In the genomic region with DNA sequence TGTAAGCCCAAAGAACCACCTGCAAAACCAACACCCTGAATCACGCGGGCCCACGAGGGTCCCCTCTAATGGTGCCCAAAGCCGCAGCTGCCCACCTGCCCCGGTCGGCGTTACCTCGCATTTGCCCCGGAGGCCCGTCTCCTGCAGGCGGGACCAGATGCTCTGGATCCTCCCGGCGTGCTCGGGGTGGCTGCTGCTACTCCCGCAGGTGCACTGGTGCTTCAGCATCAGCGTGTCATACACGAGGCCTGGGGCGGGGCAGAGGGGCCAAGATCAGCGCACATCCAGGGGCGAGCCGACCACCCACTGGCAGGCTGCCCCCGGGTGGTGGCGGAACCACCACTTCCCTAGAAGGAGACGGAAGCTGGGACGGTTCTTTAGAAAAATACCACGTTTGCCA, we compare ENCODE assay signal across 31 cellular contexts.
"Had no signal": no experiment of that assay in that cellular context is flagged by ENCODE, and none has a peak within 500 bp of the region (broad histone marks: within the 10 kb centered on the region; RNA-seq: fewer than 3 reads in every experiment).

No MANE protein-coding gene starts in this region.

- H3K4me3 ChIP-seq: ascending aorta, cardiac muscle cell had no signal

- ATAC-seq: activated CD4-positive, alpha-beta T cell treated with anti-CD3 and anti-CD28 coated beads for 36 hours; activated CD4-positive, CD25-positive, alpha-beta regulatory T cell treated with anti-CD3 and anti-CD28 coated beads, Interleukin-2, amount 50 U/mL, for 24 hours; activated CD8-positive, alpha-beta memory T cell treated with anti-CD3 and anti-CD28 coated beads, Interleukin-2, amount 10 ng/mL, durations not matched to agents 7 days and 5 days; activated CD8-positive, alpha-beta T cell treated with anti-CD3 and anti-CD28 coated beads, Interleukin-2, amount 10 ng/mL, durations not matched to agents 7 days and 5 days; activated naive CD8-positive, alpha-beta T cell treated with anti-CD3 and anti-CD28 coated beads, Interleukin-2, amount 50 U/mL, for 24 hours; WTC11 had no signal

- H3K27ac ChIP-seq: ascending aorta, cardiac muscle cell, WERI-Rb-1 had no signal

- H3K36me3 ChIP-seq: cardiac muscle cell, WERI-Rb-1 had no signal

- DNase-seq: activated CD4-positive, alpha-beta memory T cell treated with anti-CD3 and anti-CD28 coated beads, Interleukin-2, amount 10 ng/mL, durations not matched to agents 7 days and 5 days; activated CD4-positive, alpha-beta T cell treated with anti-CD3 and anti-CD28 coated beads for 1 hour; activated CD4-positive, alpha-beta T cell treated with anti-CD3 and anti-CD28 coated beads for 36 hours; activated CD4-positive, alpha-beta T cell treated with anti-CD3 and anti-CD28 coated beads for 48 hours; activated CD4-positive, alpha-beta T cell treated with anti-CD3 and anti-CD28 coated beads, Interleukin-2, amount 10 ng/mL, durations not matched to agents 7 days and 5 days; activated CD4-positive, alpha-beta T cell treated with anti-CD3 and anti-CD28 coated beads, Interleukin-2, amount 50 U/mL, for 48 hours; activated CD4-positive, CD25-positive, alpha-beta regulatory T cell; activated CD8-positive, alpha-beta memory T cell treated with anti-CD3 and anti-CD28 coated beads for 24 hours; activated CD8-positive, alpha-beta memory T cell treated with anti-CD3 and anti-CD28 coated beads, Interleukin-2, amount 10 ng/mL, durations not matched to agents 7 days and 5 days; activated CD8-positive, alpha-beta memory T cell treated with anti-CD3 and anti-CD28 coated beads, Interleukin-2, amount 50 U/mL, for 48 hours; activated CD8-positive, alpha-beta T cell treated with anti-CD3 and anti-CD28 coated beads, Interleukin-2, amount 10 ng/mL, durations not matched to agents 7 days and 5 days; activated effector memory CD4-positive, alpha-beta T cell treated with Interleukin-2 at 50 U/mL for 16 hours; activated gamma-delta T cell; activated naive CD4-positive, alpha-beta T cell treated with anti-CD3 and anti-CD28 coated beads, Interleukin-2, amount 10 ng/mL, durations not matched to agents 7 days and 5 days; activated naive CD4-positive, alpha-beta T cell treated with Interleukin-2 at 50 U/mL for 16 hours; activated naive CD8-positive, alpha-beta T cell treated with anti-CD3 and anti-CD28 coated beads, Interleukin-2, amount 10 ng/mL, durations not matched to agents 7 days and 5 days; activated naive CD8-positive, alpha-beta T cell treated with anti-CD3 and anti-CD28 coated beads, Interleukin-2, amount 50 U/mL, for 24 hours; activated T-cell treated with anti-CD3 and anti-CD28 coated beads, Interleukin-2, amount 50 U/mL, for 24 hours; activated T-cell treated with anti-CD3 and anti-CD28 coated beads, Interleukin-2, amount 50 U/mL, for 48 hours; amygdala; anterior cingulate cortex; caudate nucleus; cerebellar nuclear complex; T-helper 1 cell; T-helper 2 cell; T-helper 9 cell; WERI-Rb-1 had no signal

- H3K27me3 ChIP-seq: ascending aorta, cardiac muscle cell had no signal

- H3K9me3 ChIP-seq: ascending aorta had no signal
